ENCODE assay signal across 1 cellular context in genomic region chr1:6427445-6428390, GRCh38.
TF ChIP-seq lines count a peak whose summit lies in the region.

No MANE protein-coding gene starts in this region.

TF ChIP-seq in HEK293T, 16 proteins besides CTCF, POLR2A, EP300 and RAD21 (continued from another document):
- TF ChIP-seq ARNT (IDR thresholded peaks at IDR 0.05), result no peak
- TF ChIP-seq ELF4 (IDR thresholded peaks at IDR 0.05), result no peak
- TF ChIP-seq SUZ12 (IDR thresholded peaks at IDR 0.05), result no peak
- no peak for TF ChIP-seq BHLHE40 (IDR thresholded peaks at IDR 0.05; ENCODE audit: borderline replicate concordance)
- TF ChIP-seq LEF1 (IDR thresholded peaks at IDR 0.05; ENCODE audit: borderline replicate concordance), result no peak
